8 cellular contexts compared by ENCODE assay signal in the genomic region with DNA sequence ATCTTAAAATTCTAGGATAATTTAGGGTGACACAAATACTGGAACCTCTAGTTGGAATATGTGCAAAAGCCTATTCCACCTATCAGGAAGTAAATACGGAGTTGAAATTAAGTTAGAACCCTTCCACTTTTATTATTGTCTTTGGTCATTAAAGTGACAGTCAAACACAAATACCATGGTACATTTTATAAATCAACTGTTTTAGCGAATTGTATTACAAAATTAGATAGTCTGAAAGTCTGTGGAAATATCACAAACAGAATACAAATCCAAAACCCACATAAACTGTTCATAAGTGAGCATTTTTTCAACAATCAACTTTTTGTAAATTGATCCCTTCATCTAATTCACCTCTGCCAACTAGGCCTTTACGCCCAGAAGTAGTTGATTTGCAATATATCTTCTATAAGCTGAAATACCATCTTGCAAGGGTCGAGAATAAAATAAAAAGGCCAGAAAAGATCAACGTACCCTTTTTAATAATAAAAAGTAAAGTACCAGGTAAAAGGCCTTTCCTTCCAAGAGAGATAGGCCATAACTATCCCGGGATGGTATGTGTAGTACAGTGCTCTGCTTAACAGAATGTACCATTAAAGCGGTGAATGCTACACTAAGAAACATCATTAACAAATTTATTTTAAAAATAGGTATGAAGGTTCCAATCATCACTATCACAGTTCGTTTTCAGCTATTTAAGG. TPM values are rescaled to one million over a fixed set of nuclear protein-coding genes. Genes with fewer than 3 reads are reported as not detected.
A peak's percentile ranks its signal among the peaks of the same experiment; 100 is the strongest.
DNase-seq lines count a peak whose midpoint lies in the region; ATAC-seq and TF ChIP-seq lines count a peak whose summit lies in the region.

No MANE protein-coding gene starts in this region.

- intact Hi-C loops in ascending aorta (cut with DNase I), result loop anchor here (2.0 to 10.0 kb wide), 7 partner anchors 228 to 585 kb away; partner anchors contain the start of genes CCT4, FAM161A, REL and SANBR

- no peak for ATAC-seq in thoracic aorta (ENCODE audit: insufficient number of reproducible peaks, low FRiP score, low read depth)
- ATAC-seq in HG03521 (IDR thresholded peaks at IDR 0.05; ENCODE audit: unreplicated experiment), result no peak

- no peaks in the 10 kb centered on the region for H3K27me3 ChIP-seq in ACC112 (ENCODE audit: insufficient read depth, low read length)
- no peaks in the 10 kb centered on the region for H3K27me3 ChIP-seq in H7 (ENCODE audit: control insufficient read depth, insufficient read depth, low read length)
- H3K27me3 ChIP-seq in ascending aorta, result no peaks in the 10 kb centered on the region
- H3K27me3 ChIP-seq in thoracic aorta (replicated peaks; ENCODE audit: insufficient read depth), result no peaks in the 10 kb centered on the region

- DNase-seq in H7, result peak; percentile 19
- no peak for DNase-seq in ascending aorta (ENCODE audit: low spot score in 2 of 2)
- peak; percentile 66 for DNase-seq in kidney glomerular epithelial cell (lab: John Stamatoyannopoulos, UW)
- DNase-seq in thoracic aorta (ENCODE audit: low spot score), result no peak
- DNase-seq in SHP77 (lab: John Stamatoyannopoulos, UW), result no peak
- DNase-seq in NCI-H2227 treated with DMSO at 0.1 percent for 48 hours (lab: John Stamatoyannopoulos, UW), result no peak

- H3K27ac ChIP-seq in ACC112 (ENCODE audit: low read depth, low read length) (peak overlapping the region; percentile 60), ascending aorta (peak overlapping the region; percentile 98 to 99), thoracic aorta (peak overlapping the region; percentile 79 to 89)

- H3K4me1 ChIP-seq in ACC112 (ENCODE audit: control insufficient read depth, insufficient read depth, low read length, unreplicated experiment), result peaks cover 12% of the 10 kb centered on the region
- peaks cover 0 to 9% of the 10 kb centered on the region in 2 donors for H3K4me1 ChIP-seq in ascending aorta
- H3K4me1 ChIP-seq in thoracic aorta (ENCODE audit: control insufficient read depth in 1 of 2, low read depth in 2 of 2), result peaks cover 3 to 33% of the 10 kb centered on the region in 2 donors

- TF ChIP-seq CTCF in ascending aorta (IDR thresholded peaks at IDR 0.05) (no peak), thoracic aorta (IDR thresholded peaks at IDR 0.05) (no peak)

- H3K9me3 ChIP-seq in ascending aorta (no peaks in the 10 kb centered on the region), thoracic aorta (no peaks in the 10 kb centered on the region)

- peak overlapping the region; percentile 79 for H2AFZ ChIP-seq in ACC112 (ENCODE audit: low read length, unreplicated experiment)

- H3K79me2 ChIP-seq in ACC112 (ENCODE audit: control insufficient read depth, insufficient read depth, low read length, unreplicated experiment), result peaks cover 70% of the 10 kb centered on the region

- H3K4me3 ChIP-seq in ACC112 (ENCODE audit: low read depth, low read length), result peak overlapping the region; percentile 96
- peak overlapping the region; percentile 75 for H3K4me3 ChIP-seq in H7 (ENCODE audit: insufficient read depth, low read depth, low read length)
- H3K4me3 ChIP-seq in ascending aorta, result peak overlapping the region; percentile 89 to 96
- peak overlapping the region; percentile 100 for H3K4me3 ChIP-seq in thoracic aorta

- H3K36me3 ChIP-seq in ACC112 (ENCODE audit: insufficient read depth, low read length) (peaks cover 9% of the 10 kb centered on the region; the same call in 1 of the 2 replicates), H7 (replicated peaks; ENCODE audit: control insufficient read depth, insufficient read depth, low read length) (no peaks in the 10 kb centered on the region; the same call in 1 of the 2 replicates), ascending aorta (peaks cover 0 to 3% of the 10 kb centered on the region in 2 donors), thoracic aorta (no peaks in the 10 kb centered on the region)

RNA-seq across cellular contexts. Expression of gene USP34, which starts 1.3 kb away (rescaled TPM):
- 48.6 and 66.6 TPM in 2 replicates for total RNA-seq in H7 (2014; rRNA removed; shearing (Covaris generic))
- total RNA-seq in ascending aorta (59.3 TPM), thoracic aorta (100 to 1,000 TPM in 1 of 2 donors, 10 to 100 TPM in 1; 88.0 to 191 TPM)

Comparison
In these comparisons a context has a peak if more than half of its experiments do, and no peak if none do; other contexts are left out.
1. DNase-seq: peak in H7 (single experiment) and kidney glomerular epithelial cell (single experiment); none in ascending aorta (0 of 2), thoracic aorta (single experiment), SHP77 (0 of 2) and NCI-H2227 treated with DMSO at 0.1 percent for 48 hours (single experiment).
2. Peak in every context shown above with its lines, with median percentiles within 50 percentile points of each other: H3K27ac ChIP-seq and H3K4me3 ChIP-seq.